In the genomic region with DNA sequence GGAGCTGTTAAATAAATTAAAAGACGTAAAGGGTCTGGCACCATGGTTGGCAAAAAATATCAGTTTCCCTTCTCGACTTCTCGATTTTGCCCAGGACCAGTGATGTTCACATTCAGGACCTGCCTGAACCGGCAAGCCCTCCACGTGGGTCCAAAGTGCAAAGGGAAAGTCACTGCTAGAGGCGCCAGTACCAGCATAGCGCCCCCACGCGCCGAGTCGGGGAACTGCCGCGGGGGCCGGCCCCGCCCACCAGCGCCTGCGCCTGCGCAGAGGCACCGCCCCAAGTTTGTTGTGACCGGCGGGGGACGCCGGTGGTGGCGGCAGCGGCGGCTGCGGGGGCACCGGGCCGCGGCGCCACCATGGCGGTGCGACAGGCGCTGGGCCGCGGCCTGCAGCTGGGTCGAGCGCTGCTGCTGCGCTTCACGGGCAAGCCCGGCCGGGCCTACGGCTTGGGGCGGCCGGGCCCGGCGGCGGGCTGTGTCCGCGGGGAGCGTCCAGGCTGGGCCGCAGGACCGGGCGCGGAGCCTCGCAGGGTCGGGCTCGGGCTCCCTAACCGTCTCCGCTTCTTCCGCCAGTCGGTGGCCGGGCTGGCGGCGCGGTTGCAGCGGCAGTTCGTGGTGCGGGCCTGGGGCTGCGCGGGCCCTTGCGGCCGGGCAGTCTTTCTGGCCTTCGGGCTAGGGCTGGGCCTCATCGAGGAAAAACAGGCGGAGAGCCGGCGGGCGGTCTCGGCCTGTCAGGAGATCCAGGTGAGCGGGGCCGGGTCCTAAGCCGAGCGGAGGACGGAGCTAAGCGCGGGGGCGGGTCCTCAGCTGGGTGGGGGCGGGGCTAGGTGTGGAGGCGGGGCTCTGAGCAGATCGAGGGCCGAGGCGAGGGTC, we compare ENCODE assay signal across 1 cellular context.
TF ChIP-seq lines count a peak whose summit lies in the region.

A gene (plus strand): TSS at position 269 of the 875 bp plus-strand sequence. CDS start 91 bp downstream, at position 360.

TF ChIP-seq in GM12878, 131 proteins besides CTCF, POLR2A, EP300 and RAD21 (continued from another document):
- TF ChIP-seq, protein P1, sequence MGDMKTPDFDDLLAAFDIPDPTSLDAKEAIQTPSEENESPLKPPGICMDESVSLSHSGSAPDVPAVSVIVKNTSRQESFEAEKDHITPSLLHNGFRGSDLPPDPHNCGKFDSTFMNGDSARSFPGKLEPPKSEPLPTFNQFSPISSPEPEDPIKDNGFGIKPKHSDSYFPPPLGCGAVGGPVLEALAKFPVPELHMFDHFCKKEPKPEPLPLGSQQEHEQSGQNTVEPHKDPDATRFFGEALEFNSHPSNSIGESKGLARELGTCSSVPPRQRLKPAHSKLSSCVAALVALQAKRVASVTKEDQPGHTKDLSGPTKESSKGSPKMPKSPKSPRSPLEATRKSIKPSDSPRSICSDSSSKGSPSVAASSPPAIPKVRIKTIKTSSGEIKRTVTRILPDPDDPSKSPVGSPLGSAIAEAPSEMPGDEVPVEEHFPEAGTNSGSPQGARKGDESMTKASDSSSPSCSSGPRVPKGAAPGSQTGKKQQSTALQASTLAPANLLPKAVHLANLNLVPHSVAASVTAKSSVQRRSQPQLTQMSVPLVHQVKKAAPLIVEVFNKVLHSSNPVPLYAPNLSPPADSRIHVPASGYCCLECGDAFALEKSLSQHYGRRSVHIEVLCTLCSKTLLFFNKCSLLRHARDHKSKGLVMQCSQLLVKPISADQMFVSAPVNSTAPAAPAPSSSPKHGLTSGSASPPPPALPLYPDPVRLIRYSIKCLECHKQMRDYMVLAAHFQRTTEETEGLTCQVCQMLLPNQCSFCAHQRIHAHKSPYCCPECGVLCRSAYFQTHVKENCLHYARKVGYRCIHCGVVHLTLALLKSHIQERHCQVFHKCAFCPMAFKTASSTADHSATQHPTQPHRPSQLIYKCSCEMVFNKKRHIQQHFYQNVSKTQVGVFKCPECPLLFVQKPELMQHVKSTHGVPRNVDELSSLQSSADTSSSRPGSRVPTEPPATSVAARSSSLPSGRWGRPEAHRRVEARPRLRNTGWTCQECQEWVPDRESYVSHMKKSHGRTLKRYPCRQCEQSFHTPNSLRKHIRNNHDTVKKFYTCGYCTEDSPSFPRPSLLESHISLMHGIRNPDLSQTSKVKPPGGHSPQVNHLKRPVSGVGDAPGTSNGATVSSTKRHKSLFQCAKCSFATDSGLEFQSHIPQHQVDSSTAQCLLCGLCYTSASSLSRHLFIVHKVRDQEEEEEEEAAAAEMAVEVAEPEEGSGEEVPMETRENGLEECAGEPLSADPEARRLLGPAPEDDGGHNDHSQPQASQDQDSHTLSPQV (IDR thresholded peaks at IDR 0.05) = peak; percentile 65; the same call in 1 of the 2 replicates
- TF ChIP-seq MTA3 (IDR thresholded peaks at IDR 0.05; ENCODE audit: borderline replicate concordance, low read length) (no peak), NRF1 (conservative IDR thresholded peaks at IDR 0.05; ENCODE audit: low read depth, low read length) (peak; percentile 77)
- TF ChIP-seq, protein P2, sequence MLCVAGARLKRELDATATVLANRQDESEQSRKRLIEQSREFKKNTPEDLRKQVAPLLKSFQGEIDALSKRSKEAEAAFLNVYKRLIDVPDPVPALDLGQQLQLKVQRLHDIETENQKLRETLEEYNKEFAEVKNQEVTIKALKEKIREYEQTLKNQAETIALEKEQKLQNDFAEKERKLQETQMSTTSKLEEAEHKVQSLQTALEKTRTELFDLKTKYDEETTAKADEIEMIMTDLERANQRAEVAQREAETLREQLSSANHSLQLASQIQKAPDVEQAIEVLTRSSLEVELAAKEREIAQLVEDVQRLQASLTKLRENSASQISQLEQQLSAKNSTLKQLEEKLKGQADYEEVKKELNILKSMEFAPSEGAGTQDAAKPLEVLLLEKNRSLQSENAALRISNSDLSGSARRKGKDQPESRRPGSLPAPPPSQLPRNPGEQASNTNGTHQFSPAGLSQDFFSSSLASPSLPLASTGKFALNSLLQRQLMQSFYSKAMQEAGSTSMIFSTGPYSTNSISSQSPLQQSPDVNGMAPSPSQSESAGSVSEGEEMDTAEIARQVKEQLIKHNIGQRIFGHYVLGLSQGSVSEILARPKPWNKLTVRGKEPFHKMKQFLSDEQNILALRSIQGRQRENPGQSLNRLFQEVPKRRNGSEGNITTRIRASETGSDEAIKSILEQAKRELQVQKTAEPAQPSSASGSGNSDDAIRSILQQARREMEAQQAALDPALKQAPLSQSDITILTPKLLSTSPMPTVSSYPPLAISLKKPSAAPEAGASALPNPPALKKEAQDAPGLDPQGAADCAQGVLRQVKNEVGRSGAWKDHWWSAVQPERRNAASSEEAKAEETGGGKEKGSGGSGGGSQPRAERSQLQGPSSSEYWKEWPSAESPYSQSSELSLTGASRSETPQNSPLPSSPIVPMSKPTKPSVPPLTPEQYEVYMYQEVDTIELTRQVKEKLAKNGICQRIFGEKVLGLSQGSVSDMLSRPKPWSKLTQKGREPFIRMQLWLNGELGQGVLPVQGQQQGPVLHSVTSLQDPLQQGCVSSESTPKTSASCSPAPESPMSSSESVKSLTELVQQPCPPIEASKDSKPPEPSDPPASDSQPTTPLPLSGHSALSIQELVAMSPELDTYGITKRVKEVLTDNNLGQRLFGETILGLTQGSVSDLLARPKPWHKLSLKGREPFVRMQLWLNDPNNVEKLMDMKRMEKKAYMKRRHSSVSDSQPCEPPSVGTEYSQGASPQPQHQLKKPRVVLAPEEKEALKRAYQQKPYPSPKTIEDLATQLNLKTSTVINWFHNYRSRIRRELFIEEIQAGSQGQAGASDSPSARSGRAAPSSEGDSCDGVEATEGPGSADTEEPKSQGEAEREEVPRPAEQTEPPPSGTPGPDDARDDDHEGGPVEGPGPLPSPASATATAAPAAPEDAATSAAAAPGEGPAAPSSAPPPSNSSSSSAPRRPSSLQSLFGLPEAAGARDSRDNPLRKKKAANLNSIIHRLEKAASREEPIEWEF (IDR thresholded peaks at IDR 0.05; ENCODE audit: insufficient replicate concordance, low read depth, low read length) = no peak
